Comparison of ENCODE assay signal across 9 cellular contexts in genomic region chr14:46344327-46344937, GRCh38.
A peak's percentile ranks its signal among the peaks of the same experiment; 100 is the strongest.
DNase-seq lines count a peak whose midpoint lies in the region; ATAC-seq and TF ChIP-seq lines count a peak whose summit lies in the region.
"Had no signal": no experiment of that assay in that cellular context is flagged by ENCODE, and none has a peak within 500 bp of the region (broad histone marks: within the 10 kb centered on the region; RNA-seq: fewer than 3 reads in every experiment).

No MANE protein-coding gene starts in this region.

- H3K36me3 ChIP-seq in OCI-LY3 (replicated peaks; ENCODE audit: low read depth, low read length) = no peaks in the 10 kb centered on the region
- H3K36me3 ChIP-seq: BLaER1 treated with 17β-estradiol and CSF1 and Interleukin-3, amounts not matched to agents 10 nM and 100 nM had no signal

- no peaks in the 10 kb centered on the region for H4K20me1 ChIP-seq in OCI-LY3 (ENCODE audit: insufficient read depth, low read length)
- H4K20me1 ChIP-seq: BLaER1 treated with 17β-estradiol and CSF1 and Interleukin-3, amounts not matched to agents 10 nM and 100 nM had no signal

- H3K27ac Mint-ChIP-seq in activated naive CD8-positive, alpha-beta T cell treated with anti-CD3 and anti-CD28 coated beads for 36 hours = no peak overlapping the region

- H3K36me3 Mint-ChIP-seq in activated naive CD8-positive, alpha-beta T cell treated with anti-CD3 and anti-CD28 coated beads for 36 hours = no peaks in the 10 kb centered on the region

- H3K79me2 ChIP-seq in OCI-LY3 (ENCODE audit: low read length) = no peaks in the 10 kb centered on the region

- TF ChIP-seq CTCF in OCI-LY3 (IDR thresholded peaks at IDR 0.05; ENCODE audit: low read depth, low read length) (peak; percentile 86), foreskin fibroblast (IDR thresholded peaks at IDR 0.05; ENCODE audit: low read depth, low read length) (peak; percentile 50)

- no peak overlapping the region for H3K4me3 Mint-ChIP-seq in activated naive CD8-positive, alpha-beta T cell treated with anti-CD3 and anti-CD28 coated beads for 36 hours

- no peaks in the 10 kb centered on the region for H3K27me3 Mint-ChIP-seq in activated naive CD8-positive, alpha-beta T cell treated with anti-CD3 and anti-CD28 coated beads for 36 hours

- H3K9me3 Mint-ChIP-seq in activated naive CD8-positive, alpha-beta T cell treated with anti-CD3 and anti-CD28 coated beads for 36 hours = peaks cover 6% of the 10 kb centered on the region

- peak overlapping the region; percentile 46 for H3K4me2 ChIP-seq in OCI-LY3 (ENCODE audit: low read length)
- H3K4me2 ChIP-seq: BLaER1 treated with 17β-estradiol and CSF1 and Interleukin-3, amounts not matched to agents 10 nM and 100 nM had no signal

- H3K4me3 ChIP-seq in OCI-LY3 (ENCODE audit: low read length) = peak overlapping the region; percentile 10; the same call in 1 of the 2 replicates
- no peak overlapping the region for H3K4me3 ChIP-seq in foreskin fibroblast (ENCODE audit: low read depth in 1 of 2, low read length in 2 of 2)
- H3K4me3 ChIP-seq: BLaER1 treated with 17β-estradiol and CSF1 and Interleukin-3, amounts not matched to agents 10 nM and 100 nM had no signal

- peak; percentile 31 for DNase-seq in NCI-H2171 treated with DMSO at 0.1 percent for 48 hours (lab: John Stamatoyannopoulos, UW)
- DNase-seq in NCI-H2171 (lab: John Stamatoyannopoulos, UW) = no peak
- DNase-seq in foreskin fibroblast = peak in 1 of 2 donors; percentile 23
- DNase-seq in effector CD8-positive, alpha-beta T cell (lab: John Stamatoyannopoulos, UW) = no peak
- no peak for DNase-seq in activated naive CD8-positive, alpha-beta T cell treated with anti-CD3 and anti-CD28 coated beads for 36 hours

- H3K27ac ChIP-seq in OCI-LY3 (ENCODE audit: low read length) = no peak overlapping the region
- H3K27ac ChIP-seq: BLaER1 treated with 17β-estradiol and CSF1 and Interleukin-3, amounts not matched to agents 10 nM and 100 nM had no signal

- H3K4me1 ChIP-seq in OCI-LY3 (ENCODE audit: low read length) = no peaks in the 10 kb centered on the region
- H3K4me1 ChIP-seq: BLaER1 treated with 17β-estradiol and CSF1 and Interleukin-3, amounts not matched to agents 10 nM and 100 nM had no signal

- no peaks in the 10 kb centered on the region for H3K27me3 ChIP-seq in OCI-LY3 (ENCODE audit: low read depth, low read length)
- H3K27me3 ChIP-seq: BLaER1 treated with 17β-estradiol and CSF1 and Interleukin-3, amounts not matched to agents 10 nM and 100 nM had no signal

- H3K9ac ChIP-seq in OCI-LY3 (ENCODE audit: low read length) = 0 out of 2 replicates have a peak overlapping the region, but pooled peaks have one; percentile 3
- H3K9ac ChIP-seq: BLaER1 treated with 17β-estradiol and CSF1 and Interleukin-3, amounts not matched to agents 10 nM and 100 nM had no signal

- H3K4me1 Mint-ChIP-seq in activated naive CD8-positive, alpha-beta T cell treated with anti-CD3 and anti-CD28 coated beads for 36 hours = no peaks in the 10 kb centered on the region

- no peaks in the 10 kb centered on the region for H3K9me3 ChIP-seq in OCI-LY3 (ENCODE audit: insufficient read depth, low read length)
- H3K9me3 ChIP-seq: BLaER1 treated with 17β-estradiol and CSF1 and Interleukin-3, amounts not matched to agents 10 nM and 100 nM had no signal

- ATAC-seq in HG03159 (IDR thresholded peaks at IDR 0.05; ENCODE audit: unreplicated experiment) (peak; percentile 79), GM18517 (IDR thresholded peaks at IDR 0.05; ENCODE audit: unreplicated experiment) (no peak)

- 0 out of 2 replicates have a peak overlapping the region, but pooled peaks have one; percentile 19 for H2AFZ ChIP-seq in OCI-LY3 (ENCODE audit: low read depth, low read length)
